ENCODE assay signal across 7 cellular contexts in the genomic region with DNA sequence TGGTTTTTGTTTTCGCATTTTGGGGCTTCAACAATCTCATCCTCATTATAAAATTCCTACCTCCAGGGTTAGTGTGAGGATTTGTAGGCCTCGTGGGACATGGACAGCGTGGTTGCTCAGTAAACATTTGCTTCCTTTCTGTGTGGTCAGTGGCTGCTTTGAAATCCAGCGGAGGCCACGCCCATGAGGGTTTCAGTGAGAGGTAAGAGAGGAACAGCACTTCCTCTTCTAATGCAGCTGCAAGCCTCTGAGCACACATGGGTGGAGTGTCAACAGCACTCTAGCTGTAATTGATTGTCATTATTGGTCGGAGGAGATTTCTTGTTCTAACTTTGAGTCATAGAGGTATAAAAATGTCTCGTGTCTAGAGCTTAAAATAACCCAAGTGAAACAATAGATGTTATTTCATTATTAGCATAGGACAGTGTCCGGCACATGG. TPM values are rescaled to one million over a fixed set of nuclear protein-coding genes. Genes with fewer than 3 reads are reported as not detected.
DNase-seq lines count a peak whose midpoint lies in the region; ATAC-seq and TF ChIP-seq lines count a peak whose summit lies in the region.

No MANE protein-coding gene starts in this region.

- DNase-seq in HuH-7.5 (ENCODE audit: low spot score): peak; percentile 46
- DNase-seq in SIG-M5 treated with dmso at 0.1 percent for 504 hours (lab: John Stamatoyannopoulos, UW; ENCODE audit: unreplicated experiment): peak; percentile 79
- peak; percentile 8 for DNase-seq in fibroblast of pulmonary artery (ENCODE audit: low read depth)
- peak; percentile 85 for DNase-seq in sciatic nerve (ENCODE audit: low spot score)
- no peak for DNase-seq in HFFc6

- peak; percentile 99 for ATAC-seq in GM18502 (IDR thresholded peaks at IDR 0.05; ENCODE audit: poor library complexity, unreplicated experiment)
- peak; percentile 99 for ATAC-seq in GM21825 (IDR thresholded peaks at IDR 0.05; ENCODE audit: unreplicated experiment)
- ATAC-seq in sciatic nerve: peak; percentile 91

- TF ChIP-seq CTCF in fibroblast of pulmonary artery (IDR thresholded peaks at IDR 0.05; ENCODE audit: low read length, missing control alignments) (no peak), HFFc6 (IDR thresholded peaks at IDR 0.05) (no peak)

- H3K36me3 Mint-ChIP-seq in HFFc6 (ENCODE audit: low read depth): no peaks in the 10 kb centered on the region

- H3K4me1 Mint-ChIP-seq in HFFc6 (ENCODE audit: low read depth): peaks cover 26% of the 10 kb centered on the region

- H3K4me3 ChIP-seq in fibroblast of pulmonary artery (replicated peaks; ENCODE audit: low read depth, low read length): no peak overlapping the region

- intact Hi-C loops in sciatic nerve (cut with DNase I): loop anchor here (10.0 kb wide), 2 partner anchors 174 to 244 kb away; no protein-coding TSS in a partner anchor

- no peaks in the 10 kb centered on the region for H3K9me3 Mint-ChIP-seq in HFFc6

- H3K27ac Mint-ChIP-seq in HFFc6: no peak overlapping the region

- no peaks in the 10 kb centered on the region; the same call in 1 of the 2 replicates for H3K27me3 Mint-ChIP-seq in HFFc6 (ENCODE audit: insufficient read depth)

- no peak overlapping the region for H3K4me3 Mint-ChIP-seq in HFFc6

RNA-seq across cellular contexts. Expression of gene ARHGAP42, which starts 6.0 kb away (rescaled TPM):
- 120 TPM for total RNA-seq in sciatic nerve
- total RNA-seq in HFFc6 (2021; fragmentation: NEBNext Ultra II Directional; extraction: Animal tissue kit (Norgen Biotek cat#: 25700)): 1 to 10 TPM; 1.1 to 3.1 (median 2.3) TPM

Comparison
In these comparisons a context has a peak if more than half of its experiments do, and no peak if none do; other contexts are left out.
1. RNA of gene ARHGAP42, which starts 6.0 kb away (total RNA-seq): 120 TPM in sciatic nerve (single experiment); 1.1 to 3.1 TPM in HFFc6; every median in the first group is over 10 times any median in the second.
2. Peak in every context shown above with its lines, with median percentiles within 50 percentile points of each other: ATAC-seq.